8 cellular contexts compared by ENCODE assay signal in genomic region chr12:95623554-95624170, GRCh38.
DNase-seq lines count a peak whose midpoint lies in the region; ATAC-seq and TF ChIP-seq lines count a peak whose summit lies in the region.

No MANE protein-coding gene starts in this region.

- DNase-seq in 8988T (peak; percentile 40), GM04503 (ENCODE audit: low read depth) (peak; percentile 86), NCI-H1694 treated with DMSO at 0.1 percent for 48 hours (lab: John Stamatoyannopoulos, UW) (peak; percentile 41), cardiac muscle cell (ENCODE audit: low read depth in 1 of 2, low spot score in 1 of 2) (peak; percentile 85 to 93), psoas muscle (peak; percentile 42 to 66), occipital lobe (lab: John Stamatoyannopoulos, UW) (no peak)
- DNase-seq in activated effector memory CD4-positive, alpha-beta T cell treated with anti-CD3 and anti-CD28 coated beads, Interleukin-2, amount 50 U/mL, for 16 hours: peak; percentile 70

- H3K27ac ChIP-seq in cardiac muscle cell: no peak overlapping the region
- no peak overlapping the region for H3K27ac ChIP-seq in psoas muscle

- no peaks in the 10 kb centered on the region for H3K36me3 ChIP-seq in cardiac muscle cell
- H3K36me3 ChIP-seq in psoas muscle (ENCODE audit: insufficient read depth in 1 of 2, low read depth in 1 of 2): no peaks in the 10 kb centered on the region

- ATAC-seq in psoas muscle (peak in 3 of 4 donors; percentile 23 to 51 (median 30)), HG03432 (IDR thresholded peaks at IDR 0.05; ENCODE audit: unreplicated experiment) (no peak)

- no peak overlapping the region for H3K4me3 ChIP-seq in cardiac muscle cell
- H3K4me3 ChIP-seq in psoas muscle: no peak overlapping the region

- intact Hi-C loops in psoas muscle (cut with DNase I): loop anchor here in 1 of 2 donors (5.0 kb wide), 1 partner anchor 194 kb away; no protein-coding TSS in a partner anchor

- H3K4me1 ChIP-seq in cardiac muscle cell (ENCODE audit: low read depth) (no peaks in the 10 kb centered on the region), psoas muscle (no peaks in the 10 kb centered on the region)

- TF ChIP-seq CTCF in cardiac muscle cell (IDR thresholded peaks at IDR 0.05; ENCODE audit: low read depth, low read length): peak; percentile 88
- peak; percentile 29 for TF ChIP-seq CTCF in psoas muscle (IDR thresholded peaks at IDR 0.05)

- WGBS in psoas muscle, 3 donors: 71 to 73% (median 72%) methylated on average over 13 to 18 of the region's 18 CpGs

- H3K9me3 ChIP-seq in cardiac muscle cell (ENCODE audit: low read depth): no peaks in the 10 kb centered on the region
- H3K9me3 ChIP-seq in psoas muscle: no peaks in the 10 kb centered on the region

- H3K27me3 ChIP-seq in cardiac muscle cell (peaks cover 16% of the 10 kb centered on the region), psoas muscle (ENCODE audit: insufficient read depth in 3 of 3, low read length in 2 of 3) (no peaks in the 10 kb centered on the region)
